In genomic region chr4:94339779-94340178, GRCh38 we compare ENCODE assay signal across 17 cellular contexts. TPM values are rescaled to one million over a fixed set of nuclear protein-coding genes. Genes with fewer than 3 reads are reported as not detected.
DNase-seq lines count a peak whose midpoint lies in the region; ATAC-seq and TF ChIP-seq lines count a peak whose summit lies in the region.
"Had no signal": no experiment of that assay in that cellular context is flagged by ENCODE, and none has a peak within 500 bp of the region (broad histone marks: within the 10 kb centered on the region; RNA-seq: fewer than 3 reads in every experiment).

No MANE protein-coding gene starts in this region.

- H3K27ac Mint-ChIP-seq in activated CD4-positive, alpha-beta T cell treated with anti-CD3 and anti-CD28 coated beads, Interleukin-2, amount 10 ng/mL, durations not matched to agents 24 days and 14 days, result peak overlapping the region; percentile 78
- no peak overlapping the region for H3K27ac Mint-ChIP-seq in activated CD4-positive, alpha-beta T cell treated with anti-CD3 and anti-CD28 coated beads, Interleukin-2, amount 10 ng/mL, durations not matched to agents 7 days and 5 days
- peak overlapping the region in 1 of 2 donors; percentile 8 for H3K27ac Mint-ChIP-seq in natural killer cell
- no peak overlapping the region for H3K27ac Mint-ChIP-seq in mesothelial cell of epicardium
- H3K27ac Mint-ChIP-seq: nephron had no signal

- H3K4me1 Mint-ChIP-seq in activated CD4-positive, alpha-beta T cell treated with anti-CD3 and anti-CD28 coated beads, Interleukin-2, amount 10 ng/mL, durations not matched to agents 24 days and 14 days, result peaks cover 14% of the 10 kb centered on the region
- H3K4me1 Mint-ChIP-seq in activated CD4-positive, alpha-beta T cell treated with anti-CD3 and anti-CD28 coated beads, Interleukin-2, amount 10 ng/mL, durations not matched to agents 7 days and 5 days, result peaks cover 13% of the 10 kb centered on the region
- H3K4me1 Mint-ChIP-seq in activated T-cell treated with anti-CD3 and anti-CD28 coated beads, Interleukin-2, amount 50 U/mL, for 4 hours (ENCODE audit: low read depth), result peaks cover 17% of the 10 kb centered on the region
- H3K4me1 Mint-ChIP-seq in natural killer cell, result peaks cover 9 to 10% of the 10 kb centered on the region in 2 donors
- H3K4me1 Mint-ChIP-seq in mesothelial cell of epicardium, result peaks cover 16% of the 10 kb centered on the region

- H3K36me3 Mint-ChIP-seq in activated CD4-positive, alpha-beta T cell treated with anti-CD3 and anti-CD28 coated beads, Interleukin-2, amount 10 ng/mL, durations not matched to agents 24 days and 14 days (ENCODE audit: low read depth), result no peaks in the 10 kb centered on the region
- H3K36me3 Mint-ChIP-seq in activated CD4-positive, alpha-beta T cell treated with anti-CD3 and anti-CD28 coated beads, Interleukin-2, amount 10 ng/mL, durations not matched to agents 7 days and 5 days (ENCODE audit: low read depth), result no peaks in the 10 kb centered on the region
- no peaks in the 10 kb centered on the region for H3K36me3 Mint-ChIP-seq in activated T-cell treated with anti-CD3 and anti-CD28 coated beads, Interleukin-2, amount 50 U/mL, for 4 hours (ENCODE audit: insufficient read depth)
- no peaks in the 10 kb centered on the region for H3K36me3 Mint-ChIP-seq in natural killer cell
- no peaks in the 10 kb centered on the region for H3K36me3 Mint-ChIP-seq in mesothelial cell of epicardium

- ATAC-seq in GM19035 (IDR thresholded peaks at IDR 0.05; ENCODE audit: unreplicated experiment) (peak; percentile 44), natural killer cell (peak in 1 of 3 donors; percentile 55), HG03342 (IDR thresholded peaks at IDR 0.05; ENCODE audit: unreplicated experiment) (no peak)
- ATAC-seq in activated T-cell treated with anti-CD3 and anti-CD28 coated beads, Interleukin-2, amount 50 U/mL, for 4 hours, result peak; percentile 38 to 44

- peak; percentile 54 for DNase-seq in activated CD4-positive, alpha-beta T cell treated with anti-CD3 and anti-CD28 coated beads, Interleukin-2, amount 10 ng/mL, durations not matched to agents 24 days and 14 days
- no peak for DNase-seq in activated CD4-positive, alpha-beta T cell treated with anti-CD3 and anti-CD28 coated beads, Interleukin-2, amount 10 ng/mL, durations not matched to agents 7 days and 5 days
- no peak for DNase-seq in activated T-cell treated with anti-CD3 and anti-CD28 coated beads, Interleukin-2, amount 50 U/mL, for 4 hours
- DNase-seq in natural killer cell (no peak), NCI-H1105 treated with DMSO at 0.1 percent for 48 hours (lab: John Stamatoyannopoulos, UW) (no peak), mesothelial cell of epicardium (ENCODE audit: low spot score in 2 of 2, unreplicated experiment in 2 of 2) (no peak)
- DNase-seq: ACHN, amniotic stem cell, cortex of kidney, EL, PC-9, sigmoid colon, T1000 had no signal

- CTCF ChIA-PET in activated CD4-positive, alpha-beta T cell treated with anti-CD3 and anti-CD28 coated beads, Interleukin-2, amount 10 ng/mL, durations not matched to agents 7 days and 5 days (lab: Charles Lee), result interaction anchor here (1.1 kb wide), 2 partner anchors 9 to 25 kb away, joined by 3 read pairs; no protein-coding TSS in a partner anchor

- POLR2A ChIA-PET in activated CD4-positive, alpha-beta T cell treated with anti-CD3 and anti-CD28 coated beads, Interleukin-2, amount 10 ng/mL, durations not matched to agents 7 days and 5 days (lab: Charles Lee), result interaction anchor here (0.7 kb wide), 1 partner anchor 997 kb away, joined by 4 read pairs; no protein-coding TSS in a partner anchor

- H3K9me3 Mint-ChIP-seq in activated CD4-positive, alpha-beta T cell treated with anti-CD3 and anti-CD28 coated beads, Interleukin-2, amount 10 ng/mL, durations not matched to agents 24 days and 14 days, result no peaks in the 10 kb centered on the region
- H3K9me3 Mint-ChIP-seq in activated CD4-positive, alpha-beta T cell treated with anti-CD3 and anti-CD28 coated beads, Interleukin-2, amount 10 ng/mL, durations not matched to agents 7 days and 5 days, result no peaks in the 10 kb centered on the region
- H3K9me3 Mint-ChIP-seq in activated T-cell treated with anti-CD3 and anti-CD28 coated beads, Interleukin-2, amount 50 U/mL, for 4 hours, result no peaks in the 10 kb centered on the region
- H3K9me3 Mint-ChIP-seq in natural killer cell (no peaks in the 10 kb centered on the region), mesothelial cell of epicardium (no peaks in the 10 kb centered on the region)
- H3K9me3 Mint-ChIP-seq: nephron had no signal

- TF ChIP-seq CTCF in natural killer cell (IDR thresholded peaks at IDR 0.05) (no peak), mesothelial cell of epicardium (IDR thresholded peaks at IDR 0.05; ENCODE audit: unreplicated experiment) (no peak)

- intact Hi-C loops in activated CD4-positive, alpha-beta T cell treated with anti-CD3 and anti-CD28 coated beads, Interleukin-2, amount 10 ng/mL, durations not matched to agents 24 days and 14 days (cut with micrococcal nuclease), result loop anchor here (1.0 to 2.0 kb wide), 4 partner anchors 10 to 132 kb away; partner anchors contain the start of gene SMARCAD1
- intact Hi-C loops in natural killer cell (cut with micrococcal nuclease), result no loop called here

- H3K27me3 Mint-ChIP-seq in activated CD4-positive, alpha-beta T cell treated with anti-CD3 and anti-CD28 coated beads, Interleukin-2, amount 10 ng/mL, durations not matched to agents 24 days and 14 days, result no peaks in the 10 kb centered on the region
- H3K27me3 Mint-ChIP-seq in activated CD4-positive, alpha-beta T cell treated with anti-CD3 and anti-CD28 coated beads, Interleukin-2, amount 10 ng/mL, durations not matched to agents 7 days and 5 days, result no peaks in the 10 kb centered on the region
- H3K27me3 Mint-ChIP-seq in activated T-cell treated with anti-CD3 and anti-CD28 coated beads, Interleukin-2, amount 50 U/mL, for 4 hours (ENCODE audit: low read depth), result no peaks in the 10 kb centered on the region
- H3K27me3 Mint-ChIP-seq in natural killer cell (ENCODE audit: low read depth in 2 of 2), result no peaks in the 10 kb centered on the region
- no peaks in the 10 kb centered on the region for H3K27me3 Mint-ChIP-seq in mesothelial cell of epicardium (ENCODE audit: low read depth)

- H3K4me3 Mint-ChIP-seq in activated CD4-positive, alpha-beta T cell treated with anti-CD3 and anti-CD28 coated beads, Interleukin-2, amount 10 ng/mL, durations not matched to agents 24 days and 14 days, result peak overlapping the region; percentile 63
- H3K4me3 Mint-ChIP-seq in activated CD4-positive, alpha-beta T cell treated with anti-CD3 and anti-CD28 coated beads, Interleukin-2, amount 10 ng/mL, durations not matched to agents 7 days and 5 days, result no peak overlapping the region
- H3K4me3 Mint-ChIP-seq in activated T-cell treated with anti-CD3 and anti-CD28 coated beads, Interleukin-2, amount 50 U/mL, for 4 hours, result peak overlapping the region; percentile 78
- H3K4me3 Mint-ChIP-seq in natural killer cell (peak overlapping the region; percentile 72), mesothelial cell of epicardium (no peak overlapping the region)
- H3K4me3 Mint-ChIP-seq: nephron had no signal

RNA-seq across cellular contexts. Expression of gene HPGDS, which starts 2.9 kb away (rescaled TPM):
- total RNA-seq in activated CD4-positive, alpha-beta T cell treated with anti-CD3 and anti-CD28 coated beads, Interleukin-2, amount 10 ng/mL, durations not matched to agents 24 days and 14 days, result not detected in 2 replicates
- total RNA-seq in activated CD4-positive, alpha-beta T cell treated with anti-CD3 and anti-CD28 coated beads, Interleukin-2, amount 10 ng/mL, durations not matched to agents 7 days and 5 days, result under 1 TPM in 1 of 2 experiments, not detected in 1; 0.15 TPM
- under 1 TPM in 1 of 3 donors, not detected in 2; 0.14 TPM for total RNA-seq in activated T-cell treated with anti-CD3 and anti-CD28 coated beads, Interleukin-2, amount 50 U/mL, for 4 hours
- total RNA-seq in natural killer cell (1 to 10 TPM in 1 of 3 donors, under 1 TPM in 1, not detected in 1; 0.36 to 4.3 TPM), mesothelial cell of epicardium (not detected in 3 replicates)
- total RNA-seq: M059J, PC-9 had no signal

Comparison
In these comparisons a context has a peak if more than half of its experiments do, and no peak if none do; other contexts are left out.
1. H3K4me3 Mint-ChIP-seq: peak in activated CD4-positive, alpha-beta T cell treated with anti-CD3 and anti-CD28 coated beads, Interleukin-2, amount 10 ng/mL, durations not matched to agents 24 days and 14 days (single experiment), activated T-cell treated with anti-CD3 and anti-CD28 coated beads, Interleukin-2, amount 50 U/mL, for 4 hours (single experiment) and natural killer cell (single experiment); none in activated CD4-positive, alpha-beta T cell treated with anti-CD3 and anti-CD28 coated beads, Interleukin-2, amount 10 ng/mL, durations not matched to agents 7 days and 5 days (single experiment) and mesothelial cell of epicardium (single experiment).